In genomic region chr9:137972988-137973470, GRCh38 we compare ENCODE assay signal across 32 cellular contexts.
DNase-seq lines count a peak whose midpoint lies in the region; ATAC-seq, FAIRE-seq and TF ChIP-seq lines count a peak whose summit lies in the region.
"Had no signal": no experiment of that assay in that cellular context is flagged by ENCODE, and none has a peak within 500 bp of the region (broad histone marks: within the 10 kb centered on the region; RNA-seq: fewer than 3 reads in every experiment).

No MANE protein-coding gene starts in this region.

- ATAC-seq in left ventricle myocardium superior, result no peak
- ATAC-seq in Right ventricle myocardium inferior, result no peak
- no peak for ATAC-seq in upper lobe of right lung
- ATAC-seq: activated CD4-positive, alpha-beta T cell treated with anti-CD3 and anti-CD28 coated beads for 36 hours; CD8-positive, alpha-beta T cell; HepG2; left lobe of liver; naive thymus-derived CD8-positive, alpha-beta T cell; stimulated activated naive CD8-positive, alpha-beta T cell treated with anti-CD3 and anti-CD28 coated beads, Interleukin-15, amount 100 ng/mL, for 72 hours had no signal

- H3K4me1 ChIP-seq in neural progenitor cell (no peaks in the 10 kb centered on the region), upper lobe of right lung (no peaks in the 10 kb centered on the region)
- H3K4me1 ChIP-seq: ascending aorta, colonic mucosa had no signal

- H3K9me3 ChIP-seq in neural progenitor cell (ENCODE audit: low read depth), result no peaks in the 10 kb centered on the region
- H3K9me3 ChIP-seq in upper lobe of right lung, result no peaks in the 10 kb centered on the region
- H3K9me3 ChIP-seq: ascending aorta, colonic mucosa, ovary had no signal

- peak overlapping the region; percentile 86 for H3K27ac Mint-ChIP-seq in neural progenitor cell
- H3K27ac Mint-ChIP-seq: activated CD4-positive, alpha-beta T cell treated with anti-CD3 and anti-CD28 coated beads for 36 hours; CD8-positive, alpha-beta T cell; immature natural killer cell; stimulated activated naive CD8-positive, alpha-beta T cell treated with anti-CD3 and anti-CD28 coated beads, Interleukin-15, amount 100 ng/mL, for 72 hours had no signal

- H4K20me1 ChIP-seq in neural progenitor cell (ENCODE audit: low read depth), result no peaks in the 10 kb centered on the region

- H3K4me2 ChIP-seq in neural progenitor cell, result no peak overlapping the region
- H3K4me2 ChIP-seq: PC-9 had no signal

- H3K27ac ChIP-seq in neural progenitor cell (no peak overlapping the region), upper lobe of right lung (no peak overlapping the region)
- H3K27ac ChIP-seq: ascending aorta, colonic mucosa, epithelial cell of prostate, ovary, PC-9 had no signal

- H3K4me3 Mint-ChIP-seq in neural progenitor cell, result no peak overlapping the region
- H3K4me3 Mint-ChIP-seq: activated CD4-positive, alpha-beta T cell treated with anti-CD3 and anti-CD28 coated beads for 36 hours; CD8-positive, alpha-beta T cell; immature natural killer cell; stimulated activated naive CD8-positive, alpha-beta T cell treated with anti-CD3 and anti-CD28 coated beads, Interleukin-15, amount 100 ng/mL, for 72 hours had no signal

- no peaks in the 10 kb centered on the region for H3F3A ChIP-seq in neural progenitor cell (ENCODE audit: low read depth)

- H3K36me3 ChIP-seq in neural progenitor cell (no peaks in the 10 kb centered on the region), upper lobe of right lung (no peaks in the 10 kb centered on the region)
- H3K36me3 ChIP-seq: ascending aorta, colonic mucosa, ovary had no signal

- H3K4me3 ChIP-seq in neural progenitor cell (no peak overlapping the region), upper lobe of right lung (no peak overlapping the region)
- H3K4me3 ChIP-seq: ascending aorta, colonic mucosa, ovary, PC-9 had no signal

- H3K27me3 ChIP-seq in neural progenitor cell (no peaks in the 10 kb centered on the region), upper lobe of right lung (no peaks in the 10 kb centered on the region)
- H3K27me3 ChIP-seq: ascending aorta, colonic mucosa, ovary had no signal

- H3K9me3 Mint-ChIP-seq in neural progenitor cell, result no peaks in the 10 kb centered on the region
- H3K9me3 Mint-ChIP-seq: CD8-positive, alpha-beta T cell; immature natural killer cell; naive thymus-derived CD8-positive, alpha-beta T cell; stimulated activated naive CD8-positive, alpha-beta T cell treated with anti-CD3 and anti-CD28 coated beads, Interleukin-15, amount 100 ng/mL, for 72 hours had no signal

- no peaks in the 10 kb centered on the region for H3K36me3 Mint-ChIP-seq in neural progenitor cell
- H3K36me3 Mint-ChIP-seq: CD8-positive, alpha-beta T cell; immature natural killer cell; naive thymus-derived CD8-positive, alpha-beta T cell had no signal

- DNase-seq in left ventricle myocardium superior (peak; percentile 18), Right ventricle myocardium inferior (ENCODE audit: missing footprints) (no peak), ecto neural progenitor cell (ENCODE audit: low spot score) (peak; percentile 41), neural progenitor cell (ENCODE audit: low spot score) (no peak), upper lobe of right lung (peak; percentile 57), hepatic stellate cell (ENCODE audit: low spot score) (no peak), HTR-8/SVneo (ENCODE audit: insufficient read length, low spot score) (no peak), SIG-M5 treated with dmso at 0.1 percent for 504 hours (lab: John Stamatoyannopoulos, UW; ENCODE audit: unreplicated experiment) (no peak)
- DNase-seq: activated CD4-positive, alpha-beta T cell treated with anti-CD3 and anti-CD28 coated beads for 36 hours; activated gamma-delta T cell; colonic mucosa; effector CD8-positive, alpha-beta T cell; EL; immature natural killer cell; NCI-H1417 treated with DMSO at 0.1 percent for 48 hours; NCI-H2081; NCI-H2227 treated with DMSO at 0.1 percent for 48 hours; NCI-H526 treated with DMSO at 0.1 percent for 48 hours; SHP77; stimulated activated CD8-positive, alpha-beta memory T cell treated with anti-CD3 and anti-CD28 coated beads, Interleukin-4, amount 100 ng/mL, for 48 hours; stimulated activated naive CD8-positive, alpha-beta T cell treated with anti-CD3 and anti-CD28 coated beads, Interleukin-15, amount 100 ng/mL, for 72 hours; SW 1271; T-helper 9 cell had no signal

- TF ChIP-seq CTCF in neural progenitor cell (IDR thresholded peaks at IDR 0.05), result no peak
- TF ChIP-seq CTCF in upper lobe of right lung (IDR thresholded peaks at IDR 0.05), result no peak

- intact Hi-C loops in left ventricle myocardium superior (cut with micrococcal nuclease) (no loop called here), Right ventricle myocardium inferior (cut with DNase I) (no loop called here), upper lobe of right lung (cut with DNase I) (no loop called here)

- no peak overlapping the region for H3K9ac ChIP-seq in neural progenitor cell

- H3K4me1 Mint-ChIP-seq in neural progenitor cell, result peaks cover 15% of the 10 kb centered on the region
- H3K4me1 Mint-ChIP-seq: activated CD4-positive, alpha-beta T cell treated with anti-CD3 and anti-CD28 coated beads for 36 hours; immature natural killer cell; stimulated activated naive CD8-positive, alpha-beta T cell treated with anti-CD3 and anti-CD28 coated beads, Interleukin-15, amount 100 ng/mL, for 72 hours had no signal

- H2AFZ ChIP-seq in neural progenitor cell (replicated peaks), result no peak overlapping the region
- H2AFZ ChIP-seq: PC-9 had no signal

- no peaks in the 10 kb centered on the region for H3K27me3 Mint-ChIP-seq in neural progenitor cell (ENCODE audit: insufficient read depth, low read depth)

- H3K79me2 ChIP-seq in neural progenitor cell (ENCODE audit: low read depth), result no peaks in the 10 kb centered on the region

- no peak for FAIRE-seq in HTR-8/SVneo (lab: Jason Lieb, UNC)
- FAIRE-seq: H1, HepG2 had no signal

Comparison
In these comparisons a context has a peak if more than half of its experiments do, and no peak if none do; other contexts are left out.
1. DNase-seq: peak in left ventricle myocardium superior (single experiment), ecto neural progenitor cell (single experiment) and upper lobe of right lung (single experiment); none in Right ventricle myocardium inferior (single experiment), neural progenitor cell (single experiment), hepatic stellate cell (single experiment), HTR-8/SVneo (single experiment) and SIG-M5 treated with dmso at 0.1 percent for 504 hours (single experiment).